ENCODE assay signal across 8 cellular contexts in the genomic region with DNA sequence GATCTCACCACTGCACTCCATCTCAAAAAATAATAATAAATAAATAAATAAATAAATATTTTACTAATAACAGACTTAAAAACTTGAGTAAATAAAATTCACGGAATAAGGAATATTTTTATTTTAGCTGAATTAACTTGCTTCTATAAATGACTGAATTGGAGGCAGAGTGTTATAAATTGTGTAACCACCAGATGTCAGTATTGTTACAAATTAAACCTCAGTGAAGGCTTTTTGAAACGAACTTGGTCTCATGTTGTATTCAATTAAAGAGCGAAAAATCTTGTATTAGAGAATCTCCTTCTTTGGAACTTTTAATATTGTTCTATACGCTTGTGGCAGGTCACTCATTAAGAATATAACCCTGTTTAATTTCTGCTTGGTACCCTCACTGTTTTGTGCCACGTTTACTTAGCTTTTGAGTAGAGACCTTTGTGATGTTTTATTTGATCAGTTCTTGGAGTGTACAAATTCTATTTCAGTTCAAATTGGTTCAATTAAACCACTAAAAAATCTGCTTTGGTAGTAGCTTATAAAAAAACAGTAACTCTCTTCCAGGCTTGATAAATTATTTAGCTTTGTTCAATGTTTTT. TPM values are rescaled to one million over a fixed set of nuclear protein-coding genes. Genes with fewer than 3 reads are reported as not detected.
DNase-seq lines count a peak whose midpoint lies in the region; ATAC-seq, FAIRE-seq and TF ChIP-seq lines count a peak whose summit lies in the region.

No MANE protein-coding gene starts in this region.

- TF ChIP-seq CTCF in GM12873 (IDR thresholded peaks at IDR 0.05; ENCODE audit: insufficient read depth, low read depth, low read length, missing control alignments), result peak; percentile 49
- TF ChIP-seq CTCF in K562 (IDR thresholded peaks at IDR 0.05 in 2 of 3, conservative IDR thresholded peaks at IDR 0.05 in 1 of 3; ENCODE audit: insufficient read depth in 2 of 3, low read depth in 1 of 3, low read length in 3 of 3), result peak; percentile 20 to 81 (median 51); a peak in 3 of 6 replicates

- no peaks in the 10 kb centered on the region for H3K9me3 ChIP-seq in K562 (replicated peaks; ENCODE audit: control insufficient read depth, insufficient read depth, low read depth, low read length)

- POLR2A ChIA-PET in K562 (lab: Yijun Ruan, JAX), result interaction anchor here (1.1 kb wide), 1 partner anchor 15 kb away, joined by 3 read pairs; no protein-coding TSS in a partner anchor

- TF ChIP-seq EP300 in K562 (IDR thresholded peaks at IDR 0.05; ENCODE audit: low read length), result no peak

- H3K4me3 ChIP-seq in K562, result no peak overlapping the region

- no peaks in the 10 kb centered on the region for H3K4me1 ChIP-seq in K562 (replicated peaks in 1 of 2; ENCODE audit: control insufficient read depth in 2 of 2, insufficient read depth in 2 of 2, low read length in 2 of 2)

- CTCF ChIA-PET in K562 (lab: Yijun Ruan, JAX; ENCODE audit: low intra/inter-chr PET ratio), result interaction anchor here (0.8 to 4.5 kb wide), 6 partner anchors 96 to 738 kb away, joined by 3 to 32 read pairs (median 4); no protein-coding TSS in a partner anchor

- in situ Hi-C loops in K562 (cut with MboI), result loop anchor here (5.0 kb wide), 1 partner anchor 97 kb away; no protein-coding TSS in a partner anchor

- ATAC-seq in HG03103 (IDR thresholded peaks at IDR 0.05; ENCODE audit: low read depth, unreplicated experiment) (peak; percentile 70), K562 (peak; percentile 77), left lobe of liver (peak; percentile 76), GM19397 (IDR thresholded peaks at IDR 0.05; ENCODE audit: unreplicated experiment) (no peak)

- no peaks in the 10 kb centered on the region for H3K9me1 ChIP-seq in K562 (ENCODE audit: control insufficient read depth, insufficient read depth, low read length)

- H3K27me3 Mint-ChIP-seq in activated T-helper 1 cell treated with anti-CD3 and anti-CD28 coated beads, Interleukin-12 subunit alpha, Interleukin-12 subunit beta, Interleukin-2, Interleukin-4 antibody, amounts not matched to agents 30 ng/mL and 10 ng/mL and 1 ng/mL, durations not matched to agents 14 hours and 24 hours and 36 hours (ENCODE audit: insufficient read depth), result peaks cover 16% of the 10 kb centered on the region

- H3K9ac ChIP-seq in K562 (ENCODE audit: insufficient read depth in 1 of 2, low read depth in 2 of 2, low read length in 2 of 2), result no peak overlapping the region

- H2AFZ ChIP-seq in K562 (ENCODE audit: low read depth, low read length), result peak overlapping the region; percentile 49

- no peaks in the 10 kb centered on the region for H3K79me2 ChIP-seq in K562 (ENCODE audit: control insufficient read depth, insufficient read depth, low read length)

- no peaks in the 10 kb centered on the region for H3K9me3 Mint-ChIP-seq in activated T-helper 1 cell treated with anti-CD3 and anti-CD28 coated beads, Interleukin-12 subunit alpha, Interleukin-12 subunit beta, Interleukin-2, Interleukin-4 antibody, amounts not matched to agents 30 ng/mL and 10 ng/mL and 1 ng/mL, durations not matched to agents 14 hours and 24 hours and 36 hours

- no peaks in the 10 kb centered on the region for H3K27me3 ChIP-seq in K562 (ENCODE audit: control insufficient read depth in 2 of 2, insufficient read depth in 2 of 2, low read length in 2 of 2)

- H3K36me3 Mint-ChIP-seq in activated T-helper 1 cell treated with anti-CD3 and anti-CD28 coated beads, Interleukin-12 subunit alpha, Interleukin-12 subunit beta, Interleukin-2, Interleukin-4 antibody, amounts not matched to agents 30 ng/mL and 10 ng/mL and 1 ng/mL, durations not matched to agents 14 hours and 24 hours and 36 hours (ENCODE audit: low read depth), result no peaks in the 10 kb centered on the region

- H3K4me1 Mint-ChIP-seq in activated T-helper 1 cell treated with anti-CD3 and anti-CD28 coated beads, Interleukin-12 subunit alpha, Interleukin-12 subunit beta, Interleukin-2, Interleukin-4 antibody, amounts not matched to agents 30 ng/mL and 10 ng/mL and 1 ng/mL, durations not matched to agents 14 hours and 24 hours and 36 hours (ENCODE audit: low read depth), result no peaks in the 10 kb centered on the region

- H3K4me2 ChIP-seq in K562 (ENCODE audit: insufficient read depth, low read length), result no peak overlapping the region

- no peaks in the 10 kb centered on the region for H4K20me1 ChIP-seq in K562 (replicated peaks; ENCODE audit: control insufficient read depth, insufficient read depth, low read length)

- DNase-seq in NCI-H446 (lab: John Stamatoyannopoulos, UW), result peak; percentile 16 to 71
- peak; percentile 20 to 63 (median 34) for DNase-seq in K562 (ENCODE audit: extremely low read depth in 1 of 4, low spot score in 3 of 4)
- no peak for DNase-seq in left lobe of liver (ENCODE audit: low spot score)
- no peak for DNase-seq in activated T-helper 1 cell treated with anti-CD3 and anti-CD28 coated beads, Interleukin-12 subunit alpha, Interleukin-12 subunit beta, Interleukin-2, Interleukin-4 antibody, amounts not matched to agents 30 ng/mL and 10 ng/mL and 1 ng/mL, durations not matched to agents 14 hours and 24 hours and 36 hours (ENCODE audit: low spot score)
- DNase-seq in nucleus accumbens (lab: John Stamatoyannopoulos, UW), result no peak

- intact Hi-C loops in K562 (cut with micrococcal nuclease), result loop anchor here (1.0 to 5.0 kb wide), 4 partner anchors 62 to 738 kb away; no protein-coding TSS in a partner anchor
- intact Hi-C loops in activated T-helper 1 cell treated with anti-CD3 and anti-CD28 coated beads, Interleukin-12 subunit alpha, Interleukin-12 subunit beta, Interleukin-2, Interleukin-4 antibody, amounts not matched to agents 30 ng/mL and 10 ng/mL and 1 ng/mL, durations not matched to agents 14 hours and 24 hours and 36 hours (cut with micrococcal nuclease), result loop anchor here (1.0 to 5.0 kb wide), 5 partner anchors 99 to 1932 kb away; no protein-coding TSS in a partner anchor

- H3K4me3 Mint-ChIP-seq in activated T-helper 1 cell treated with anti-CD3 and anti-CD28 coated beads, Interleukin-12 subunit alpha, Interleukin-12 subunit beta, Interleukin-2, Interleukin-4 antibody, amounts not matched to agents 30 ng/mL and 10 ng/mL and 1 ng/mL, durations not matched to agents 14 hours and 24 hours and 36 hours, result no peak overlapping the region

- no TSS peak for BruUV-seq in K562 (replicated peaks; lab: Mats Ljungman, UMichigan)

- no peaks in the 10 kb centered on the region for H3K36me3 ChIP-seq in K562 (ENCODE audit: control insufficient read depth, insufficient read depth, low read length)

- no peak overlapping the region for H3K27ac ChIP-seq in K562 (ENCODE audit: extremely low read depth, low read depth, low read length)

- TF ChIP-seq RAD21 in K562 (CRISPR knock-in tag; conservative IDR thresholded peaks at IDR 0.05 in 1 of 2, IDR thresholded peaks at IDR 0.05 in 1 of 2), result peak; percentile 91 to 92

- TF ChIP-seq POLR2A in K562 (conservative IDR thresholded peaks at IDR 0.05), result no peak

- 5% methylated on average over 5 of the region's 5 CpGs for WGBS in K562 (ENCODE audit: insufficient coverage, low coverage, missing lambda C conversion rate)

- H3K27ac Mint-ChIP-seq in activated T-helper 1 cell treated with anti-CD3 and anti-CD28 coated beads, Interleukin-12 subunit alpha, Interleukin-12 subunit beta, Interleukin-2, Interleukin-4 antibody, amounts not matched to agents 30 ng/mL and 10 ng/mL and 1 ng/mL, durations not matched to agents 14 hours and 24 hours and 36 hours, result no peak overlapping the region

- FAIRE-seq in K562 (lab: Jason Lieb, UNC), result peak; percentile 78

TF ChIP-seq in K562, 482 proteins besides CTCF, POLR2A, EP300 and RAD21 (continues in another document):
- TF ChIP-seq SMC3 (conservative IDR thresholded peaks at IDR 0.05; ENCODE audit: insufficient read depth, low read depth, low read length) (peak; percentile 60), STAG1 (CRISPR knock-in tag; IDR thresholded peaks at IDR 0.05; ENCODE audit: borderline replicate concordance) (no peak), CREM (IDR thresholded peaks at IDR 0.05; ENCODE audit: low read depth) (no peak), ZNF431 (CRISPR knock-in tag; IDR thresholded peaks at IDR 0.05) (no peak), NR1H2 (CRISPR knock-in tag; IDR thresholded peaks at IDR 0.05) (no peak), TCFL5 (CRISPR knock-in tag; conservative IDR thresholded peaks at IDR 0.05) (no peak)

RNA-seq across cellular contexts. Expression of gene SCIN, which starts 45.6 kb away (rescaled TPM):
- total RNA-seq in K562 (2011; cell fraction: chromatin; rRNA removed; ENCODE audit: low replicate concordance), result 1.1 and 8.3 TPM in 2 replicates
- total RNA-seq in K562 (2011; cell fraction: nucleolus; rRNA removed), result 0.33 and 1.4 TPM in 2 replicates
- total RNA-seq in K562 (2011; cell fraction: nucleoplasm; rRNA removed), result 2.2 and 3.5 TPM in 2 replicates
- total RNA-seq in K562 (2014; rRNA removed) (9.8 and 10.9 TPM in 2 replicates), K562 (2014; rRNA removed; fragmentation: Illumina TruSeq; extraction: Trizol) (14.7 and 17.2 TPM in 2 replicates), K562 (2015; rRNA removed; fragmentation: Illumina TruSeq; extraction: Trizol) (14.4 and 18.2 TPM in 2 replicates), K562 (2021) (9.7 and 10.6 TPM in 2 replicates), left lobe of liver (0.30 TPM)
- polyA plus RNA-seq in K562 (2011; rRNA removed) (0.67 and 1.0 TPM in 2 replicates), K562 (2014; fragmentation: Illumina TruSeq; extraction: Trizol) (11.4 and 12.6 TPM in 2 replicates), K562 (2014; fragmentation: Nextera tagmentation; extraction: Ambion mirVana) (10 to 100 TPM in 1 of 2 experiments, 1 to 10 TPM in 1; 4.5 to 10.4 TPM), K562 (2014; rRNA removed) (10.3 and 10.9 TPM in 2 replicates)
- 0.12 and 0.50 TPM in 2 replicates for polyA plus RNA-seq in K562 (2011; cell fraction: cytosol; rRNA removed)
- 0.17 and 0.32 TPM in 2 replicates for polyA plus RNA-seq in K562 (2011; cell fraction: nucleus; rRNA removed)
- polyA plus RNA-seq in K562 (2012), result 17.7 and 29.9 TPM in 2 replicates
- polyA minus RNA-seq in K562 (2011; rRNA and poly(A)+ RNA removed), result 0.63 and 1.0 TPM in 2 replicates
- not detected in 2 replicates for polyA minus RNA-seq in K562 (2011; cell fraction: cytosol; rRNA and poly(A)+ RNA removed)
- 0.54 and 1.00 TPM in 2 replicates for polyA minus RNA-seq in K562 (2011; cell fraction: nucleus; rRNA and poly(A)+ RNA removed)
- not detected in 2 replicates for total RNA-seq in activated T-helper 1 cell treated with anti-CD3 and anti-CD28 coated beads, Interleukin-12 subunit alpha, Interleukin-12 subunit beta, Interleukin-2, Interleukin-4 antibody, amounts not matched to agents 30 ng/mL and 10 ng/mL and 1 ng/mL, durations not matched to agents 14 hours and 24 hours and 36 hours

Comparison
In these comparisons a context has a peak if more than half of its experiments do, and no peak if none do; other contexts are left out.
1. DNase-seq: peak in NCI-H446 (2 of 2) and K562 (4 of 4); none in left lobe of liver (single experiment), activated T-helper 1 cell treated with anti-CD3 and anti-CD28 coated beads, Interleukin-12 subunit alpha, Interleukin-12 subunit beta, Interleukin-2, Interleukin-4 antibody, amounts not matched to agents 30 ng/mL and 10 ng/mL and 1 ng/mL, durations not matched to agents 14 hours and 24 hours and 36 hours (single experiment) and nucleus accumbens (0 of 56).